In the genomic region with DNA sequence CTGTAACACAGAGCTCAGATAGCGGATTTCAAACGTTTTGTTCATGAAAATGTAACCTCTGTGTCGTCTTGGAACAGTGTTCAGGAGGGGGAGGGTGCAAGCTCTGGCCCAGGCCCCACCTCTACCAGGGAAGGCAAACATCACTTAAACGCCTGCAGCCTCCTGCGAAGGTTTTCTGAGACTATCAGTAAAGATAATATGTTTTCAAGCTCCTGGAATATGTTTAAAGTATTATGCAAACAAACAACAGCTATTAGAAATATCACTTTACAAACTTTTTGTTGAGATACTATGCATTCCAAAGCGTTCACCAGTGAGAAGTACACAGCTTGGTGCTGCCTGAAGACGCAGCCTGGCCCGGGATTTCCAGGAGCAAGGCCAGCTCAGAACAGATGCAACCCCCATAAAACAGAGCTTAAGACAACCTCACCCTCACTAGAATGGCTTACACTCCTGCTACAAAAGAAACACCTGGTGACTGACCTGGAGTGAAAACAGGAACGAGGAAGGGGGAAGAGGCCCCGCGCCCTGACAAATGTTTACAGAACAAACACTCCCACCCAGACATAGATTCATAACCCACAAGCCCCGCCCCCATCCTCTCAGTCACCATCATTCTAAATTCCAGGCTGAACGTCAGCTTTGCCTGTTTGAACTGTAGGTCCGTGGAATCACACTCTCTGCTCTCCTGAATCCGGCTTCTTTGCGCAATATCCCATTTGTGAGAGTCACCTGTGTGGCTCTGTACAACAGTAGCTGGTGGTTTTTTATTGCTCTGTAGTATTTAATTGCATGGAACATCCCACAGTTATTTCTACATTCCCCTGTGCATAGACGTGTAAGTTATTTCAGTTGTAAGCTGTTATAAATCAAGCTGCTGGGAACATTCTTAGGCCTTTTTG, we compare ENCODE assay signal across 1 cellular context.
TF ChIP-seq lines count a peak whose summit lies in the region.

No MANE protein-coding gene starts in this region.

TF ChIP-seq in HepG2, 621 proteins besides CTCF, POLR2A, EP300 and RAD21 (continued from another document):
- no peak; the same call in 1 of the 2 replicates for TF ChIP-seq ZNF556 (CRISPR knock-in tag; IDR thresholded peaks at IDR 0.05; ENCODE audit: borderline replicate concordance)
- TF ChIP-seq, protein P1, sequence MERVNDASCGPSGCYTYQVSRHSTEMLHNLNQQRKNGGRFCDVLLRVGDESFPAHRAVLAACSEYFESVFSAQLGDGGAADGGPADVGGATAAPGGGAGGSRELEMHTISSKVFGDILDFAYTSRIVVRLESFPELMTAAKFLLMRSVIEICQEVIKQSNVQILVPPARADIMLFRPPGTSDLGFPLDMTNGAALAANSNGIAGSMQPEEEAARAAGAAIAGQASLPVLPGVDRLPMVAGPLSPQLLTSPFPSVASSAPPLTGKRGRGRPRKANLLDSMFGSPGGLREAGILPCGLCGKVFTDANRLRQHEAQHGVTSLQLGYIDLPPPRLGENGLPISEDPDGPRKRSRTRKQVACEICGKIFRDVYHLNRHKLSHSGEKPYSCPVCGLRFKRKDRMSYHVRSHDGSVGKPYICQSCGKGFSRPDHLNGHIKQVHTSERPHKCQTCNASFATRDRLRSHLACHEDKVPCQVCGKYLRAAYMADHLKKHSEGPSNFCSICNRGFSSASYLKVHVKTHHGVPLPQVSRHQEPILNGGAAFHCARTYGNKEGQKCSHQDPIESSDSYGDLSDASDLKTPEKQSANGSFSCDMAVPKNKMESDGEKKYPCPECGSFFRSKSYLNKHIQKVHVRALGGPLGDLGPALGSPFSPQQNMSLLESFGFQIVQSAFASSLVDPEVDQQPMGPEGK (CRISPR knock-in tag; IDR thresholded peaks at IDR 0.05): peak; percentile 42; the same call in 1 of the 2 replicates
- TF ChIP-seq, protein P2, sequence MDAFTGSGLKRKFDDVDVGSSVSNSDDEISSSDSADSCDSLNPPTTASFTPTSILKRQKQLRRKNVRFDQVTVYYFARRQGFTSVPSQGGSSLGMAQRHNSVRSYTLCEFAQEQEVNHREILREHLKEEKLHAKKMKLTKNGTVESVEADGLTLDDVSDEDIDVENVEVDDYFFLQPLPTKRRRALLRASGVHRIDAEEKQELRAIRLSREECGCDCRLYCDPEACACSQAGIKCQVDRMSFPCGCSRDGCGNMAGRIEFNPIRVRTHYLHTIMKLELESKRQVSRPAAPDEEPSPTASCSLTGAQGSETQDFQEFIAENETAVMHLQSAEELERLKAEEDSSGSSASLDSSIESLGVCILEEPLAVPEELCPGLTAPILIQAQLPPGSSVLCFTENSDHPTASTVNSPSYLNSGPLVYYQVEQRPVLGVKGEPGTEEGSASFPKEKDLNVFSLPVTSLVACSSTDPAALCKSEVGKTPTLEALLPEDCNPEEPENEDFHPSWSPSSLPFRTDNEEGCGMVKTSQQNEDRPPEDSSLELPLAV (CRISPR knock-in tag; conservative IDR thresholded peaks at IDR 0.05; ENCODE audit: low read depth): no peak
- no peak for TF ChIP-seq SMARCC2 (IDR thresholded peaks at IDR 0.05)
- TF ChIP-seq U2AF2 (IDR thresholded peaks at IDR 0.05; ENCODE audit: low read depth, low read length): no peak
- peak; percentile 84 for TF ChIP-seq TBX2 (CRISPR knock-in tag; IDR thresholded peaks at IDR 0.05; ENCODE audit: borderline replicate concordance)
- TF ChIP-seq, protein P3, sequence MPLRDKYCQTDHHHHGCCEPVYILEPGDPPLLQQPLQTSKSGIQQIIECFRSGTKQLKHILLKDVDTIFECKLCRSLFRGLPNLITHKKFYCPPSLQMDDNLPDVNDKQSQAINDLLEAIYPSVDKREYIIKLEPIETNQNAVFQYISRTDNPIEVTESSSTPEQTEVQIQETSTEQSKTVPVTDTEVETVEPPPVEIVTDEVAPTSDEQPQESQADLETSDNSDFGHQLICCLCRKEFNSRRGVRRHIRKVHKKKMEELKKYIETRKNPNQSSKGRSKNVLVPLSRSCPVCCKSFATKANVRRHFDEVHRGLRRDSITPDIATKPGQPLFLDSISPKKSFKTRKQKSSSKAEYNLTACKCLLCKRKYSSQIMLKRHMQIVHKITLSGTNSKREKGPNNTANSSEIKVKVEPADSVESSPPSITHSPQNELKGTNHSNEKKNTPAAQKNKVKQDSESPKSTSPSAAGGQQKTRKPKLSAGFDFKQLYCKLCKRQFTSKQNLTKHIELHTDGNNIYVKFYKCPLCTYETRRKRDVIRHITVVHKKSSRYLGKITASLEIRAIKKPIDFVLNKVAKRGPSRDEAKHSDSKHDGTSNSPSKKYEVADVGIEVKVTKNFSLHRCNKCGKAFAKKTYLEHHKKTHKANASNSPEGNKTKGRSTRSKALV (CRISPR knock-in tag; IDR thresholded peaks at IDR 0.05): no peak
- TF ChIP-seq HCFC1 (IDR thresholded peaks at IDR 0.05; ENCODE audit: low read depth, low read length): no peak
- 0 out of 2 replicates have a peak, but pooled peaks have one; percentile 36 for TF ChIP-seq MTA1 (CRISPR knock-in tag; IDR thresholded peaks at IDR 0.05; ENCODE audit: borderline replicate concordance)
- TF ChIP-seq SOX6 (IDR thresholded peaks at IDR 0.05): no peak
- TF ChIP-seq SOX6 (CRISPR knock-in tag; IDR thresholded peaks at IDR 0.05): peak; percentile 80
- TF ChIP-seq SOX13 (IDR thresholded peaks at IDR 0.05): no peak
- peak in 1 of 2 experiments; percentile 35; a peak in 1 of 4 replicates for TF ChIP-seq SOX13 (CRISPR knock-in tag; conservative IDR thresholded peaks at IDR 0.05 in 1 of 2, IDR thresholded peaks at IDR 0.05 in 1 of 2)
- TF ChIP-seq JUND (CRISPR knock-in tag; IDR thresholded peaks at IDR 0.05): 0 out of 2 replicates have a peak, but pooled peaks have one; percentile 2
- TF ChIP-seq MED1 (CRISPR knock-in tag; IDR thresholded peaks at IDR 0.05): peak; percentile 52
- TF ChIP-seq LCORL (IDR thresholded peaks at IDR 0.05): no peak
- peak; percentile 48; the same call in 1 of the 2 replicates for TF ChIP-seq LCORL (CRISPR knock-in tag; IDR thresholded peaks at IDR 0.05)
- 0 out of 2 replicates have a peak, but pooled peaks have one; percentile 23 for TF ChIP-seq THAP11 (CRISPR knock-in tag; IDR thresholded peaks at IDR 0.05)
- TF ChIP-seq HDAC2 (CRISPR knock-in tag; IDR thresholded peaks at IDR 0.05): peak; percentile 84; the same call in 1 of the 2 replicates
- TF ChIP-seq, protein P4, sequence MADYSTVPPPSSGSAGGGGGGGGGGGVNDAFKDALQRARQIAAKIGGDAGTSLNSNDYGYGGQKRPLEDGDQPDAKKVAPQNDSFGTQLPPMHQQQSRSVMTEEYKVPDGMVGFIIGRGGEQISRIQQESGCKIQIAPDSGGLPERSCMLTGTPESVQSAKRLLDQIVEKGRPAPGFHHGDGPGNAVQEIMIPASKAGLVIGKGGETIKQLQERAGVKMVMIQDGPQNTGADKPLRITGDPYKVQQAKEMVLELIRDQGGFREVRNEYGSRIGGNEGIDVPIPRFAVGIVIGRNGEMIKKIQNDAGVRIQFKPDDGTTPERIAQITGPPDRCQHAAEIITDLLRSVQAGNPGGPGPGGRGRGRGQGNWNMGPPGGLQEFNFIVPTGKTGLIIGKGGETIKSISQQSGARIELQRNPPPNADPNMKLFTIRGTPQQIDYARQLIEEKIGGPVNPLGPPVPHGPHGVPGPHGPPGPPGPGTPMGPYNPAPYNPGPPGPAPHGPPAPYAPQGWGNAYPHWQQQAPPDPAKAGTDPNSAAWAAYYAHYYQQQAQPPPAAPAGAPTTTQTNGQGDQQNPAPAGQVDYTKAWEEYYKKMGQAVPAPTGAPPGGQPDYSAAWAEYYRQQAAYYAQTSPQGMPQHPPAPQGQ (CRISPR knock-in tag; IDR thresholded peaks at IDR 0.05; ENCODE audit: borderline replicate concordance): no peak
- TF ChIP-seq, protein P5, sequence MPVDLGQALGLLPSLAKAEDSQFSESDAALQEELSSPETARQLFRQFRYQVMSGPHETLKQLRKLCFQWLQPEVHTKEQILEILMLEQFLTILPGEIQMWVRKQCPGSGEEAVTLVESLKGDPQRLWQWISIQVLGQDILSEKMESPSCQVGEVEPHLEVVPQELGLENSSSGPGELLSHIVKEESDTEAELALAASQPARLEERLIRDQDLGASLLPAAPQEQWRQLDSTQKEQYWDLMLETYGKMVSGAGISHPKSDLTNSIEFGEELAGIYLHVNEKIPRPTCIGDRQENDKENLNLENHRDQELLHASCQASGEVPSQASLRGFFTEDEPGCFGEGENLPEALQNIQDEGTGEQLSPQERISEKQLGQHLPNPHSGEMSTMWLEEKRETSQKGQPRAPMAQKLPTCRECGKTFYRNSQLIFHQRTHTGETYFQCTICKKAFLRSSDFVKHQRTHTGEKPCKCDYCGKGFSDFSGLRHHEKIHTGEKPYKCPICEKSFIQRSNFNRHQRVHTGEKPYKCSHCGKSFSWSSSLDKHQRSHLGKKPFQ (CRISPR knock-in tag; IDR thresholded peaks at IDR 0.05; ENCODE audit: insufficient replicate concordance): peak; percentile 88
- peak; percentile 95 for TF ChIP-seq SALL1 (CRISPR knock-in tag; IDR thresholded peaks at IDR 0.05)
- peak; percentile 52 for TF ChIP-seq POGZ (CRISPR knock-in tag; IDR thresholded peaks at IDR 0.05)
- peak; percentile 34; the same call in 1 of the 2 replicates for TF ChIP-seq FOXO1 (CRISPR knock-in tag; IDR thresholded peaks at IDR 0.05)
- TF ChIP-seq SMAD9 (CRISPR knock-in tag; IDR thresholded peaks at IDR 0.05): no peak
- peak; percentile 51; the same call in 1 of the 2 replicates for TF ChIP-seq ELF1 (CRISPR knock-in tag; IDR thresholded peaks at IDR 0.05)
- no peak for TF ChIP-seq ZNF747 (CRISPR knock-in tag; IDR thresholded peaks at IDR 0.05; ENCODE audit: borderline replicate concordance)
- no peak for TF ChIP-seq MED13 (CRISPR knock-in tag; IDR thresholded peaks at IDR 0.05)
- TF ChIP-seq PHF20 (CRISPR knock-in tag; IDR thresholded peaks at IDR 0.05): no peak
- 0 out of 2 replicates have a peak, but pooled peaks have one; percentile 33 for TF ChIP-seq DNMT3B (CRISPR knock-in tag; conservative IDR thresholded peaks at IDR 0.05)
- TF ChIP-seq CREB1 (IDR thresholded peaks at IDR 0.05): peak; percentile 53; the same call in 1 of the 2 replicates
- TF ChIP-seq CREB1 (CRISPR knock-in tag; IDR thresholded peaks at IDR 0.05): peak; percentile 73; the same call in 1 of the 2 replicates
- TF ChIP-seq SKI (IDR thresholded peaks at IDR 0.05; ENCODE audit: partially characterized antibody): peak; percentile 67
- no peak for TF ChIP-seq NFE2 (CRISPR knock-in tag; IDR thresholded peaks at IDR 0.05)
- peak; percentile 67; the same call in 1 of the 2 replicates for TF ChIP-seq PITX1 (CRISPR knock-in tag; IDR thresholded peaks at IDR 0.05)
- TF ChIP-seq ZNF350 (CRISPR knock-in tag; IDR thresholded peaks at IDR 0.05; ENCODE audit: borderline replicate concordance, low read depth): 0 out of 2 replicates have a peak, but pooled peaks have one; percentile 20
- TF ChIP-seq GTF2F1 (IDR thresholded peaks at IDR 0.05; ENCODE audit: low read length): no peak
- TF ChIP-seq PCBP1 (IDR thresholded peaks at IDR 0.05; ENCODE audit: borderline replicate concordance, low read depth, low read length): no peak
- TF ChIP-seq POLR2AphosphoS5 (IDR thresholded peaks at IDR 0.05; ENCODE audit: low read depth, low read length): peak; percentile 27; the same call in 1 of the 2 replicates
- peak; percentile 96 for TF ChIP-seq TEAD3 (CRISPR knock-in tag; optimal IDR thresholded peaks at IDR 0.05; ENCODE audit: borderline replicate concordance)
- TF ChIP-seq YEATS2 (CRISPR knock-in tag; IDR thresholded peaks at IDR 0.05; ENCODE audit: borderline replicate concordance): peak; percentile 20; the same call in 1 of the 2 replicates
- TF ChIP-seq, protein P6, sequence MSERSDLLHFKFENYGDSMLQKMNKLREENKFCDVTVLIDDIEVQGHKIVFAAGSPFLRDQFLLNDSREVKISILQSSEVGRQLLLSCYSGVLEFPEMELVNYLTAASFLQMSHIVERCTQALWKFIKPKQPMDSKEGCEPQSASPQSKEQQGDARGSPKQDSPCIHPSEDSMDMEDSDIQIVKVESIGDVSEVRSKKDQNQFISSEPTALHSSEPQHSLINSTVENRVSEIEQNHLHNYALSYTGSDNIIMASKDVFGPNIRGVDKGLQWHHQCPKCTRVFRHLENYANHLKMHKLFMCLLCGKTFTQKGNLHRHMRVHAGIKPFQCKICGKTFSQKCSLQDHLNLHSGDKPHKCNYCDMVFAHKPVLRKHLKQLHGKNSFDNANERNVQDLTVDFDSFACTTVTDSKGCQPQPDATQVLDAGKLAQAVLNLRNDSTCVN (CRISPR knock-in tag; IDR thresholded peaks at IDR 0.05; ENCODE audit: borderline replicate concordance): no peak
- TF ChIP-seq KDM2A (CRISPR knock-in tag; IDR thresholded peaks at IDR 0.05; ENCODE audit: borderline replicate concordance, low read depth): no peak
- TF ChIP-seq, protein P7, sequence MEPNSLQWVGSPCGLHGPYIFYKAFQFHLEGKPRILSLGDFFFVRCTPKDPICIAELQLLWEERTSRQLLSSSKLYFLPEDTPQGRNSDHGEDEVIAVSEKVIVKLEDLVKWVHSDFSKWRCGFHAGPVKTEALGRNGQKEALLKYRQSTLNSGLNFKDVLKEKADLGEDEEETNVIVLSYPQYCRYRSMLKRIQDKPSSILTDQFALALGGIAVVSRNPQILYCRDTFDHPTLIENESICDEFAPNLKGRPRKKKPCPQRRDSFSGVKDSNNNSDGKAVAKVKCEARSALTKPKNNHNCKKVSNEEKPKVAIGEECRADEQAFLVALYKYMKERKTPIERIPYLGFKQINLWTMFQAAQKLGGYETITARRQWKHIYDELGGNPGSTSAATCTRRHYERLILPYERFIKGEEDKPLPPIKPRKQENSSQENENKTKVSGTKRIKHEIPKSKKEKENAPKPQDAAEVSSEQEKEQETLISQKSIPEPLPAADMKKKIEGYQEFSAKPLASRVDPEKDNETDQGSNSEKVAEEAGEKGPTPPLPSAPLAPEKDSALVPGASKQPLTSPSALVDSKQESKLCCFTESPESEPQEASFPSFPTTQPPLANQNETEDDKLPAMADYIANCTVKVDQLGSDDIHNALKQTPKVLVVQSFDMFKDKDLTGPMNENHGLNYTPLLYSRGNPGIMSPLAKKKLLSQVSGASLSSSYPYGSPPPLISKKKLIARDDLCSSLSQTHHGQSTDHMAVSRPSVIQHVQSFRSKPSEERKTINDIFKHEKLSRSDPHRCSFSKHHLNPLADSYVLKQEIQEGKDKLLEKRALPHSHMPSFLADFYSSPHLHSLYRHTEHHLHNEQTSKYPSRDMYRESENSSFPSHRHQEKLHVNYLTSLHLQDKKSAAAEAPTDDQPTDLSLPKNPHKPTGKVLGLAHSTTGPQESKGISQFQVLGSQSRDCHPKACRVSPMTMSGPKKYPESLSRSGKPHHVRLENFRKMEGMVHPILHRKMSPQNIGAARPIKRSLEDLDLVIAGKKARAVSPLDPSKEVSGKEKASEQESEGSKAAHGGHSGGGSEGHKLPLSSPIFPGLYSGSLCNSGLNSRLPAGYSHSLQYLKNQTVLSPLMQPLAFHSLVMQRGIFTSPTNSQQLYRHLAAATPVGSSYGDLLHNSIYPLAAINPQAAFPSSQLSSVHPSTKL (CRISPR knock-in tag; IDR thresholded peaks at IDR 0.05): peak; percentile 84
- peak; percentile 58; the same call in 1 of the 2 replicates for TF ChIP-seq ZNF317 (CRISPR knock-in tag; IDR thresholded peaks at IDR 0.05)
